Comparison of ENCODE assay signal across 30 cellular contexts in genomic region chr10:37552881-37553280, GRCh38.
"Had no signal": no experiment of that assay in that cellular context is flagged by ENCODE, and none has a peak within 500 bp of the region (broad histone marks: within the 10 kb centered on the region; RNA-seq: fewer than 3 reads in every experiment).

No MANE protein-coding gene starts in this region.

- H3K4me3 ChIP-seq: ascending aorta, cardiac muscle cell, MG63, PC-9, SJCRH30, SK-N-MC had no signal

- H3K9me3 ChIP-seq: ascending aorta, MG63, SJCRH30 had no signal

- DNase-seq: activated CD4-positive, alpha-beta T cell treated with anti-CD3 and anti-CD28 coated beads for 1 hour; activated CD4-positive, alpha-beta T cell treated with anti-CD3 and anti-CD28 coated beads for 48 hours; activated CD4-positive, CD25-positive, alpha-beta regulatory T cell; activated CD8-positive, alpha-beta T cell treated with anti-CD3 and anti-CD28 coated beads for 36 hours; activated effector memory CD4-positive, alpha-beta T cell treated with anti-CD3 and anti-CD28 coated beads, Interleukin-2, amount 50 U/mL, for 16 hours; activated naive CD4-positive, alpha-beta T cell; activated naive CD4-positive, alpha-beta T cell treated with anti-CD3 and anti-CD28 coated beads, Interleukin-2, amount 50 U/mL, for 16 hours; activated naive CD8-positive, alpha-beta T cell treated with anti-CD3 and anti-CD28 coated beads for 36 hours; activated T-cell treated with anti-CD3 and anti-CD28 coated beads, Interleukin-2, amount 50 U/mL, for 1 hour; activated T-cell treated with anti-CD3 and anti-CD28 coated beads, Interleukin-2, amount 50 U/mL, for 72 hours; amniotic stem cell; Kasumi-1; KG1; MG63; NCI-H1048; NCI-H1436 treated with DMSO at 0.1 percent for 48 hours; NCI-H1694 treated with DMSO at 0.1 percent for 48 hours; NCI-H2029; NCI-H345; NCI-H524 treated with DMSO at 0.1 percent for 48 hours; PC-9; SHP77; SJCRH30; T1000; WERI-Rb-1 had no signal

- H3K27ac ChIP-seq: ascending aorta, cardiac muscle cell, PC-9, RWPE1, SJCRH30, SK-N-MC, WERI-Rb-1 had no signal

- ATAC-seq: activated CD8-positive, alpha-beta T cell treated with anti-CD3 and anti-CD28 coated beads for 36 hours; activated T-cell treated with anti-CD3 and anti-CD28 coated beads, Interleukin-2, amount 50 U/mL, for 72 hours; activated T-helper 17 cell treated with anti-CD3 and anti-CD28 coated beads, Interleukin-2, amount 50 U/mL, for 72 hours had no signal

- H3K4me1 ChIP-seq: ascending aorta, SJCRH30 had no signal

- H3K36me3 ChIP-seq: ascending aorta, cardiac muscle cell, MG63, SJCRH30, WERI-Rb-1 had no signal

- H3K27me3 ChIP-seq: ascending aorta, cardiac muscle cell, MG63, SJCRH30 had no signal
